In genomic region chr10:119246862-119247549, GRCh38 we compare ENCODE assay signal across 10 cellular contexts. TPM values are rescaled to one million over a fixed set of nuclear protein-coding genes. Genes with fewer than 3 reads are reported as not detected.
DNase-seq lines count a peak whose midpoint lies in the region; ATAC-seq and TF ChIP-seq lines count a peak whose summit lies in the region.
"Had no signal": no experiment of that assay in that cellular context is flagged by ENCODE, and none has a peak within 500 bp of the region (broad histone marks: within the 10 kb centered on the region; RNA-seq: fewer than 3 reads in every experiment).

No MANE protein-coding gene starts in this region.

- no peaks in the 10 kb centered on the region for H3K27me3 ChIP-seq in left lung
- no peaks in the 10 kb centered on the region for H3K27me3 ChIP-seq in suprapubic skin
- H3K27me3 ChIP-seq: cardiac muscle cell had no signal

- H3K27ac ChIP-seq in coronary artery = peak overlapping the region; percentile 71 to 94
- peak overlapping the region; percentile 63 to 67 for H3K27ac ChIP-seq in left lung
- H3K27ac ChIP-seq in suprapubic skin = peak overlapping the region; percentile 65
- H3K27ac ChIP-seq: cardiac muscle cell had no signal

- peak; percentile 85 for DNase-seq in LHCN-M2 (ENCODE audit: low read depth)
- DNase-seq in coronary artery (ENCODE audit: low spot score) = peak; percentile 89
- DNase-seq in left lung = no peak
- DNase-seq in suprapubic skin (ENCODE audit: low spot score in 2 of 2) = no peak
- DNase-seq in SIG-M5 (lab: John Stamatoyannopoulos, UW) = no peak
- no peak for DNase-seq in activated T-cell treated with anti-CD3 and anti-CD28 coated beads, Interleukin-2, amount 50 U/mL, for 48 hours

- TF ChIP-seq CTCF in coronary artery (IDR thresholded peaks at IDR 0.05) (no peak), left lung (IDR thresholded peaks at IDR 0.05) (no peak), suprapubic skin (IDR thresholded peaks at IDR 0.05) (no peak)

- H3K4me3 ChIP-seq in coronary artery (peak overlapping the region; percentile 51), left lung (no peak overlapping the region), suprapubic skin (no peak overlapping the region)
- H3K4me3 ChIP-seq: cardiac muscle cell, lung had no signal

- 58% methylated on average over 16 of the region's 16 CpGs for WGBS in suprapubic skin

- TF ChIP-seq EP300 in suprapubic skin (IDR thresholded peaks at IDR 0.05) = no peak

- H3K9me3 ChIP-seq in left lung = no peaks in the 10 kb centered on the region
- H3K9me3 ChIP-seq in suprapubic skin = no peaks in the 10 kb centered on the region

- H3K36me3 ChIP-seq in left lung = no peaks in the 10 kb centered on the region
- no peaks in the 10 kb centered on the region for H3K36me3 ChIP-seq in suprapubic skin
- H3K36me3 ChIP-seq: cardiac muscle cell had no signal

- H3K4me1 ChIP-seq in left lung (peaks cover 21 to 34% of the 10 kb centered on the region in 2 donors), suprapubic skin (peaks cover 20% of the 10 kb centered on the region)

- ATAC-seq in left lung = peak; percentile 59
- no peak for ATAC-seq in HG03520 (IDR thresholded peaks at IDR 0.05; ENCODE audit: unreplicated experiment)
- ATAC-seq in HG03097 (IDR thresholded peaks at IDR 0.05; ENCODE audit: low FRiP score, unreplicated experiment) = no peak

- TF ChIP-seq POLR2A in suprapubic skin (IDR thresholded peaks at IDR 0.05) = no peak

- intact Hi-C loops in left lung (cut with DNase I) = no loop called here

RNA-seq across cellular contexts. Expression of gene GRK5, which starts 39.6 kb away (rescaled TPM):
- total RNA-seq in LHCN-M2 (2014; rRNA removed) = 1.5 and 2.4 TPM in 2 replicates
- polyA plus RNA-seq in LHCN-M2 (2012) = 2.0 TPM
- 10 to 100 TPM; 34.6 to 39.2 TPM for total RNA-seq in left lung
- 1 to 10 TPM; 4.8 to 9.0 (median 6.7) TPM for total RNA-seq in suprapubic skin

Comparison
In these comparisons a context has a peak if more than half of its experiments do, and no peak if none do; other contexts are left out.
1. DNase-seq: peak in LHCN-M2 (single experiment) and coronary artery (single experiment); none in left lung (0 of 2), suprapubic skin (0 of 2), SIG-M5 (single experiment) and activated T-cell treated with anti-CD3 and anti-CD28 coated beads, Interleukin-2, amount 50 U/mL, for 48 hours (0 of 2).
2. Peak in every context shown above with its lines, with median percentiles within 50 percentile points of each other: H3K27ac ChIP-seq.